In the genomic region with DNA sequence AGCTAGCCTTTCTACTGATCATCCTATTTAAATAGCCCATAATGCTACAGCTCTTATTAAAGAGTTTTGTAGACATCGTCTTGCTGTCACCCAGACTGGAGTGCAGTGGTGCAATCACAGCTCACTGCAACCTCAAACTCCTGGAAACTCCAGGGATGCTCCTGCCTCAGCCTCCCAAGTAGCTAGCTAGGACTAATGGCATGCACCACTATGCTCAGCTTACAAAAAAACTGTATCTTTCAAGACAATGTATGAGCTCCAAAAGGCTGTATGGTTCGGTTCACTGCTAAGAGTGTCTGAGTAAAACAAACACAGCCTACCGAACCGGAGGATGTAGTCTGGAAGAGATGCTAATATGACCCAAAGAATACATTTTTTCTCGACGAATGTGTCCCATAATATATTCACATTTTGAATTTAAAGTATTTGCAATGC, we compare ENCODE assay signal across 9 cellular contexts. TPM values are rescaled to one million over a fixed set of nuclear protein-coding genes. Genes with fewer than 3 reads are reported as not detected.
DNase-seq lines count a peak whose midpoint lies in the region; ATAC-seq and TF ChIP-seq lines count a peak whose summit lies in the region.
"Had no signal": no experiment of that assay in that cellular context is flagged by ENCODE, and none has a peak within 500 bp of the region (broad histone marks: within the 10 kb centered on the region; RNA-seq: fewer than 3 reads in every experiment).

No MANE protein-coding gene starts in this region.

- peak overlapping the region; percentile 97 for H3K27ac ChIP-seq in Panc1 (ENCODE audit: low read length)
- H3K27ac ChIP-seq in effector memory CD4-positive, alpha-beta T cell (ENCODE audit: insufficient read depth, low read length, poor library complexity, severe bottlenecking), result peak overlapping the region; percentile 97
- peak overlapping the region in 1 of 12 donors; percentile 17 for H3K27ac ChIP-seq in heart left ventricle

- 68 to 75% (median 72%) methylated on average over 6 of the region's 6 CpGs for WGBS in heart left ventricle, 4 donors

- no peak for TF ChIP-seq POLR2A in heart left ventricle (IDR thresholded peaks at IDR 0.05)

- peak overlapping the region; percentile 83 for H3K4me3 ChIP-seq in GM12864 (ENCODE audit: low read depth, low read length)
- H3K4me3 ChIP-seq in Panc1 (ENCODE audit: low read depth in 2 of 2, low read length in 2 of 2), result peak overlapping the region; percentile 72 to 84
- peak overlapping the region; percentile 18 for H3K4me3 ChIP-seq in effector memory CD4-positive, alpha-beta T cell (ENCODE audit: insufficient read depth, low read depth, low read length, poor library complexity, severe bottlenecking)
- peak overlapping the region in 4 of 12 donors; percentile 75 to 92 (median 82) for H3K4me3 ChIP-seq in heart left ventricle

- in situ Hi-C loops in Panc1 (cut with HindIII; ENCODE audit: low pct_unique_long_range_greater_than_20kb, low sequenced_read_pairs), result no loop called here

- H3K36me3 ChIP-seq in Panc1 (ENCODE audit: control insufficient read depth, insufficient read depth, low read length), result peaks cover 66% of the 10 kb centered on the region
- peaks cover 35% of the 10 kb centered on the region for H3K36me3 ChIP-seq in effector memory CD4-positive, alpha-beta T cell (ENCODE audit: control insufficient read depth, insufficient read depth, low read length)
- H3K36me3 ChIP-seq in heart left ventricle, result peaks cover 0 to 65% (median 58%) of the 10 kb centered on the region in 9 donors

- POLR2A ChIA-PET in Panc1 (lab: Charles Lee), result interaction anchor here (0.6 to 1.6 kb wide), 3 partner anchors 10 to 653 kb away, joined by 3 to 24 read pairs (median 8); no protein-coding TSS in a partner anchor

- H3K4me3 Mint-ChIP-seq in osteocyte (ENCODE audit: unreplicated experiment), result peak overlapping the region; percentile 99

- no peak for TF ChIP-seq CTCF in GM12864 (IDR thresholded peaks at IDR 0.05; ENCODE audit: low read depth, low read length, missing control alignments)
- no peak for TF ChIP-seq CTCF in Panc1 (IDR thresholded peaks at IDR 0.05)
- TF ChIP-seq CTCF in osteocyte (IDR thresholded peaks at IDR 0.05), result no peak
- TF ChIP-seq CTCF in heart left ventricle (IDR thresholded peaks at IDR 0.05), result no peak

- peak overlapping the region; percentile 77 for H3K27ac Mint-ChIP-seq in osteocyte (ENCODE audit: unreplicated experiment)

- no peaks in the 10 kb centered on the region for H3K27me3 Mint-ChIP-seq in osteocyte (ENCODE audit: unreplicated experiment)

- H3K4me1 Mint-ChIP-seq in osteocyte (ENCODE audit: unreplicated experiment), result peaks cover 59% of the 10 kb centered on the region

- intact Hi-C loops in Panc1 (cut with micrococcal nuclease; ENCODE audit: unreplicated experiment), result no loop called here
- intact Hi-C loops in heart left ventricle (cut with DNase I), result no loop called here

- DNase-seq in GM12864 (ENCODE audit: low read depth), result no peak
- no peak for DNase-seq in Panc1 (ENCODE audit: low read depth, low spot score)
- DNase-seq in effector memory CD4-positive, alpha-beta T cell, result no peak
- no peak for DNase-seq in osteocyte (ENCODE audit: extremely low spot score, unreplicated experiment)
- DNase-seq in NCI-H1694 (lab: John Stamatoyannopoulos, UW), result no peak
- no peak for DNase-seq in heart left ventricle
- DNase-seq in C1 segment of cervical spinal cord (lab: John Stamatoyannopoulos, UW), result no peak
- DNase-seq in stimulated activated CD4-positive, alpha-beta T cell treated with anti-CD3 and anti-CD28 coated beads, Interleukin-12 subunit alpha, Interleukin-12 subunit beta, amount 100 ng/mL, for 4 hours, result no peak
- DNase-seq: NCI-H446 treated with DMSO at 0.1 percent for 48 hours had no signal

- CTCF ChIA-PET in Panc1 (lab: Charles Lee), result no interaction called here

- BruUV-seq in Panc1 (replicated peaks; lab: Mats Ljungman, UMichigan), result no TSS peak

- H3K27me3 ChIP-seq in Panc1 (ENCODE audit: control insufficient read depth, insufficient read depth, low read length) (no peaks in the 10 kb centered on the region), heart left ventricle (no peaks in the 10 kb centered on the region)
- no peaks in the 10 kb centered on the region for H3K27me3 ChIP-seq in effector memory CD4-positive, alpha-beta T cell (replicated peaks; ENCODE audit: control insufficient read depth, insufficient read depth, low read length, poor library complexity, severe bottlenecking)

- ATAC-seq in Panc1 (no peak), heart left ventricle (no peak)

- H3K9me3 Mint-ChIP-seq in osteocyte (ENCODE audit: unreplicated experiment), result no peaks in the 10 kb centered on the region

- H3K36me3 Mint-ChIP-seq in osteocyte (ENCODE audit: unreplicated experiment), result peaks cover 50% of the 10 kb centered on the region

- H3K4me1 ChIP-seq in Panc1 (ENCODE audit: control insufficient read depth, insufficient read depth, low read length) (peaks cover 46% of the 10 kb centered on the region), heart left ventricle (peaks cover 0 to 54% (median 40%) of the 10 kb centered on the region in 12 donors)
- H3K4me1 ChIP-seq in effector memory CD4-positive, alpha-beta T cell (ENCODE audit: control insufficient read depth, insufficient read depth, low read length, poor library complexity, severe bottlenecking), result peaks cover 32% of the 10 kb centered on the region

- H3K9me3 ChIP-seq in Panc1 (ENCODE audit: control insufficient read depth, insufficient read depth, low read depth, low read length) (no peaks in the 10 kb centered on the region), heart left ventricle (no peaks in the 10 kb centered on the region)
- no peaks in the 10 kb centered on the region for H3K9me3 ChIP-seq in effector memory CD4-positive, alpha-beta T cell (ENCODE audit: control insufficient read depth, low read length)

RNA-seq across cellular contexts. Expression of a gene that starts 2.6 kb away (rescaled TPM):
- total RNA-seq in Panc1 (2021; ENCODE audit: unreplicated experiment) (165 TPM), osteocyte (82.6 and 84.2 TPM in 2 replicates), heart left ventricle (10 to 100 TPM; 17.0 to 52.5 (median 36.7) TPM)
- 79.9 TPM for polyA plus RNA-seq in Panc1 (2012; ENCODE audit: insufficient read length)
- polyA plus RNA-seq in heart left ventricle, result 10 to 100 TPM; 46.3 to 57.6 TPM

RNA-seq across cellular contexts. Expression of a gene that starts 2.8 kb away (rescaled TPM):
- total RNA-seq in Panc1 (2021; ENCODE audit: unreplicated experiment) (31.0 TPM), osteocyte (23.5 and 25.2 TPM in 2 replicates), heart left ventricle (10 to 100 TPM; 23.7 to 46.2 (median 28.6) TPM)
- 16.5 TPM for polyA plus RNA-seq in Panc1 (2012; ENCODE audit: insufficient read length)
- polyA plus RNA-seq in heart left ventricle, result 10 to 100 TPM; 17.2 to 22.6 TPM

RNA-seq across cellular contexts. Expression of a gene that starts 45.4 kb away (rescaled TPM):
- total RNA-seq in Panc1 (2021; ENCODE audit: unreplicated experiment), result 52.4 TPM
- 53.1 TPM for polyA plus RNA-seq in Panc1 (2012; ENCODE audit: insufficient read length)
- 30.9 and 37.8 TPM in 2 replicates for total RNA-seq in osteocyte
- 10 to 100 TPM; 14.6 to 28.6 (median 16.1) TPM for total RNA-seq in heart left ventricle
- 10 to 100 TPM in 1 of 2 donors, 1 to 10 TPM in 1; 9.2 to 18.1 TPM for polyA plus RNA-seq in heart left ventricle
